9 cellular contexts compared by ENCODE assay signal in genomic region chr5:137737349-137738256, GRCh38. TPM values are rescaled to one million over a fixed set of nuclear protein-coding genes. Genes with fewer than 3 reads are reported as not detected.
DNase-seq lines count a peak whose midpoint lies in the region; ATAC-seq, FAIRE-seq and TF ChIP-seq lines count a peak whose summit lies in the region.
"Had no signal": no experiment of that assay in that cellular context is flagged by ENCODE, and none has a peak within 500 bp of the region (broad histone marks: within the 10 kb centered on the region; RNA-seq: fewer than 3 reads in every experiment).

No MANE protein-coding gene starts in this region.

- ATAC-seq in HG03521 (IDR thresholded peaks at IDR 0.05; ENCODE audit: unreplicated experiment) (no peak), SK-N-SH treated with all-trans-retinoic acid at 6 μM for 48 hours (no peak)

- peaks cover 11% of the 10 kb centered on the region for H3K4me1 Mint-ChIP-seq in T-helper 1 cell treated with Interleukin-12 subunit alpha and Interleukin-12 subunit beta and Interleukin-4 antibody, amounts not matched to agents 30 μg/mL and 1 μg/mL, for 36 hours (ENCODE audit: low read depth)

- DNase-seq in GM19239 (ENCODE audit: insufficient read length, low spot score) (no peak), pulmonary artery endothelial cell (ENCODE audit: low read depth, low spot score) (peak; percentile 93), RCC 7860 (ENCODE audit: low spot score) (no peak), NCI-H446 (lab: John Stamatoyannopoulos, UW) (no peak)
- peak; percentile 3 for DNase-seq in effector CD8-positive, alpha-beta T cell (lab: John Stamatoyannopoulos, UW)

- H3K27ac Mint-ChIP-seq in T-helper 1 cell treated with Interleukin-12 subunit alpha and Interleukin-12 subunit beta and Interleukin-4 antibody, amounts not matched to agents 30 μg/mL and 1 μg/mL, for 36 hours: peak overlapping the region; percentile 78

- peaks cover 5% of the 10 kb centered on the region for H3K27me3 Mint-ChIP-seq in T-helper 1 cell treated with Interleukin-12 subunit alpha and Interleukin-12 subunit beta and Interleukin-4 antibody, amounts not matched to agents 30 μg/mL and 1 μg/mL, for 36 hours (ENCODE audit: low read depth)

- peak; percentile 80 for FAIRE-seq in GM19239 (lab: Jason Lieb, UNC)
- no peak for FAIRE-seq in RCC 7860 (lab: Jason Lieb, UNC)
- FAIRE-seq: endometrium had no signal

- peaks cover 8% of the 10 kb centered on the region for H3K9me3 Mint-ChIP-seq in T-helper 1 cell treated with Interleukin-12 subunit alpha and Interleukin-12 subunit beta and Interleukin-4 antibody, amounts not matched to agents 30 μg/mL and 1 μg/mL, for 36 hours

- H3K4me3 Mint-ChIP-seq in T-helper 1 cell treated with Interleukin-12 subunit alpha and Interleukin-12 subunit beta and Interleukin-4 antibody, amounts not matched to agents 30 μg/mL and 1 μg/mL, for 36 hours: peak overlapping the region; percentile 32

- peaks cover 4% of the 10 kb centered on the region for H3K36me3 Mint-ChIP-seq in T-helper 1 cell treated with Interleukin-12 subunit alpha and Interleukin-12 subunit beta and Interleukin-4 antibody, amounts not matched to agents 30 μg/mL and 1 μg/mL, for 36 hours (ENCODE audit: low read depth)

TF ChIP-seq in SK-N-SH treated with all-trans-retinoic acid at 6 μM for 48 hours, 23 proteins besides CTCF, POLR2A, EP300 and RAD21:
- TF ChIP-seq RARB (CRISPR knock-in tag; IDR thresholded peaks at IDR 0.05) (no peak), BACH2 (CRISPR knock-in tag; IDR thresholded peaks at IDR 0.05; ENCODE audit: borderline replicate concordance) (no peak), ZFP3 (CRISPR knock-in tag; IDR thresholded peaks at IDR 0.05) (no peak), ZFP30 (CRISPR knock-in tag; IDR thresholded peaks at IDR 0.05) (no peak), ARNTL (CRISPR knock-in tag; IDR thresholded peaks at IDR 0.05; ENCODE audit: borderline replicate concordance, low read depth) (no peak), CREB5 (CRISPR knock-in tag; IDR thresholded peaks at IDR 0.05; ENCODE audit: low read depth) (no peak), SNAI2 (CRISPR knock-in tag; IDR thresholded peaks at IDR 0.05) (no peak), CSRNP3 (CRISPR knock-in tag; IDR thresholded peaks at IDR 0.05) (no peak), ZC3H10 (CRISPR knock-in tag; IDR thresholded peaks at IDR 0.05) (no peak), TOX (CRISPR knock-in tag; IDR thresholded peaks at IDR 0.05; ENCODE audit: borderline replicate concordance) (no peak), OSR1 (CRISPR knock-in tag; IDR thresholded peaks at IDR 0.05) (no peak), TSHZ2 (CRISPR knock-in tag; IDR thresholded peaks at IDR 0.05) (no peak), ZNF8 (CRISPR knock-in tag; IDR thresholded peaks at IDR 0.05) (no peak), POU6F1 (CRISPR knock-in tag; IDR thresholded peaks at IDR 0.05; ENCODE audit: borderline replicate concordance, low read depth) (no peak), ESRRG (CRISPR knock-in tag; IDR thresholded peaks at IDR 0.05) (no peak)

RNA-seq across cellular contexts. Expression of gene KLHL3, which starts 1.7 kb away (rescaled TPM):
- total RNA-seq in pulmonary artery endothelial cell: 14.9 and 20.0 TPM in 2 replicates

RNA-seq across cellular contexts. Expression of gene HNRNPA0, which starts 16.6 kb away (rescaled TPM):
- total RNA-seq in pulmonary artery endothelial cell: 20.6 and 22.2 TPM in 2 replicates

Comparison
In these comparisons a context has a peak if more than half of its experiments do, and no peak if none do; other contexts are left out.
1. DNase-seq: peak in effector CD8-positive, alpha-beta T cell (single experiment) and pulmonary artery endothelial cell (single experiment); none in GM19239 (single experiment), RCC 7860 (single experiment) and NCI-H446 (0 of 2).